ENCODE assay signal across 1 cellular context in the genomic region with DNA sequence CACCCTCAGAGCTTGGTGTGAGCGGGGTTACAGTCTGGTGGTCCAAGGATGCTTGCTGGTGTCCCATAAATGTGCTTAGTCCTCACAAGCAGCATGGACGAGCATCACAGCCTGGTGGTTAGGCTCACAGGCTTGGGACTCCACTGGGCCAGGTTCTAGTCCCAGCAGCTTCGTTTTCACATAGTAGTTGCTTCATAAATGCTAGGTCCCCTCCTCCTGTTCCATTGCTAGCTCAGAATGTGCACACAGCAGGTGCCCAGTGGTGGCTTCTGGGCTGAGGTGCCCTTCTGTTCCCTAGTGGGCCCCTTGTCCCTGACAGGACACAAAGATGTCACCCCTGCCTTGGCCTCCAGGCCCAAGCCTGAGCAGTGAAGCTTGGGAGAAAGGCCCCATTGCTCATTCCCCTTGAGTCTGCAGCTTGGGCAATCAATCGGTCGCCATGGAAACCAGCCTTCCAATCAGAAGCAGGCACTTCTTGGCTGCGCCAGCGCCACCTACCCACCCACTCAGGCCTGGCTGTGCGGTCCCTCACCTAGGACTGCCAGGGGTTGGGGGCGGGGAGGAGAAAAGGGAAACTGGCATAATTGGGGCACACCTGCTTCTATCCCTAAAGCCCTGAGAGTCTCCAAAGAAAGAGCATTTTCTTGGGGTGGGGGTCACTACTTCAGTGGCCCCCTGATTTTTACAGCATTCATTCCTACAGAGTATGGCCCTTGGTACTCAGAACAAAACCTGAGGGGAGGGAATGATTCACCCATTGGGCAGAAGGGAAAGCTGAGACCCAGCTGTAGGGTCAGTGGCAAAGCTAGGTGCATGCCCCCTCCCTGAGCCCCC.
TF ChIP-seq lines count a peak whose summit lies in the region.

No MANE protein-coding gene starts in this region.

TF ChIP-seq in GM23338, 12 proteins besides CTCF, POLR2A, EP300 and RAD21:
- TF ChIP-seq, protein P1, sequence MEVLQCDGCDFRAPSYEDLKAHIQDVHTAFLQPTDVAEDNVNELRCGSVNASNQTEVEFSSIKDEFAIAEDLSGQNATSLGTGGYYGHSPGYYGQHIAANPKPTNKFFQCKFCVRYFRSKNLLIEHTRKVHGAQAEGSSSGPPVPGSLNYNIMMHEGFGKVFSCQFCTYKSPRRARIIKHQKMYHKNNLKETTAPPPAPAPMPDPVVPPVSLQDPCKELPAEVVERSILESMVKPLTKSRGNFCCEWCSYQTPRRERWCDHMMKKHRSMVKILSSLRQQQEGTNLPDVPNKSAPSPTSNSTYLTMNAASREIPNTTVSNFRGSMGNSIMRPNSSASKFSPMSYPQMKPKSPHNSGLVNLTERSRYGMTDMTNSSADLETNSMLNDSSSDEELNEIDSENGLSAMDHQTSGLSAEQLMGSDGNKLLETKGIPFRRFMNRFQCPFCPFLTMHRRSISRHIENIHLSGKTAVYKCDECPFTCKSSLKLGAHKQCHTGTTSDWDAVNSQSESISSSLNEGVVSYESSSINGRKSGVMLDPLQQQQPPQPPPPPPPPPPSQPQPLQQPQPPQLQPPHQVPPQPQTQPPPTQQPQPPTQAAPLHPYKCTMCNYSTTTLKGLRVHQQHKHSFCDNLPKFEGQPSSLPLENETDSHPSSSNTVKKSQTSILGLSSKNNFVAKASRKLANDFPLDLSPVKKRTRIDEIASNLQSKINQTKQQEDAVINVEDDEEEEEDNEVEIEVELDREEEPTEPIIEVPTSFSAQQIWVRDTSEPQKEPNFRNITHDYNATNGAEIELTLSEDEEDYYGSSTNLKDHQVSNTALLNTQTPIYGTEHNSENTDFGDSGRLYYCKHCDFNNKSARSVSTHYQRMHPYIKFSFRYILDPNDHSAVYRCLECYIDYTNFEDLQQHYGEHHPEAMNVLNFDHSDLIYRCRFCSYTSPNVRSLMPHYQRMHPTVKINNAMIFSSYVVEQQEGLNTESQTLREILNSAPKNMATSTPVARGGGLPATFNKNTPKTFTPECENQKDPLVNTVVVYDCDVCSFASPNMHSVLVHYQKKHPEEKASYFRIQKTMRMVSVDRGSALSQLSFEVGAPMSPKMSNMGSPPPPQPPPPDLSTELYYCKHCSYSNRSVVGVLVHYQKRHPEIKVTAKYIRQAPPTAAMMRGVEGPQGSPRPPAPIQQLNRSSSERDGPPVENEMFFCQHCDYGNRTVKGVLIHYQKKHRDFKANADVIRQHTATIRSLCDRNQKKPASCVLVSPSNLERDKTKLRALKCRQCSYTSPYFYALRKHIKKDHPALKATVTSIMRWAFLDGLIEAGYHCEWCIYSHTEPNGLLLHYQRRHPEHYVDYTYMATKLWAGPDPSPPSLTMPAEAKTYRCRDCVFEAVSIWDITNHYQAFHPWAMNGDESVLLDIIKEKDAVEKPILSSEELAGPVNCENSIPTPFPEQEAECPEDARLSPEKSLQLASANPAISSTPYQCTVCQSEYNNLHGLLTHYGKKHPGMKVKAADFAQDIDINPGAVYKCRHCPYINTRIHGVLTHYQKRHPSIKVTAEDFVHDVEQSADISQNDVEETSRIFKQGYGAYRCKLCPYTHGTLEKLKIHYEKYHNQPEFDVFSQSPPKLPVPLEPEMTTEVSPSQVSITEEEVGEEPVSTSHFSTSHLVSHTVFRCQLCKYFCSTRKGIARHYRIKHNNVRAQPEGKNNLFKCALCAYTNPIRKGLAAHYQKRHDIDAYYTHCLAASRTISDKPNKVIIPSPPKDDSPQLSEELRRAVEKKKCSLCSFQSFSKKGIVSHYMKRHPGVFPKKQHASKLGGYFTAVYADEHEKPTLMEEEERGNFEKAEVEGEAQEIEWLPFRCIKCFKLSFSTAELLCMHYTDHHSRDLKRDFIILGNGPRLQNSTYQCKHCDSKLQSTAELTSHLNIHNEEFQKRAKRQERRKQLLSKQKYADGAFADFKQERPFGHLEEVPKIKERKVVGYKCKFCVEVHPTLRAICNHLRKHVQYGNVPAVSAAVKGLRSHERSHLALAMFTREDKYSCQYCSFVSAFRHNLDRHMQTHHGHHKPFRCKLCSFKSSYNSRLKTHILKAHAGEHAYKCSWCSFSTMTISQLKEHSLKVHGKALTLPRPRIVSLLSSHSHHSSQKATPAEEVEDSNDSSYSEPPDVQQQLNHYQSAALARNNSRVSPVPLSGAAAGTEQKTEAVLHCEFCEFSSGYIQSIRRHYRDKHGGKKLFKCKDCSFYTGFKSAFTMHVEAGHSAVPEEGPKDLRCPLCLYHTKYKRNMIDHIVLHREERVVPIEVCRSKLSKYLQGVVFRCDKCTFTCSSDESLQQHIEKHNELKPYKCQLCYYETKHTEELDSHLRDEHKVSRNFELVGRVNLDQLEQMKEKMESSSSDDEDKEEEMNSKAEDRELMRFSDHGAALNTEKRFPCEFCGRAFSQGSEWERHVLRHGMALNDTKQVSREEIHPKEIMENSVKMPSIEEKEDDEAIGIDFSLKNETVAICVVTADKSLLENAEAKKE (CRISPR knock-in tag; IDR thresholded peaks at IDR 0.05), result no peak
- TF ChIP-seq, protein P2, sequence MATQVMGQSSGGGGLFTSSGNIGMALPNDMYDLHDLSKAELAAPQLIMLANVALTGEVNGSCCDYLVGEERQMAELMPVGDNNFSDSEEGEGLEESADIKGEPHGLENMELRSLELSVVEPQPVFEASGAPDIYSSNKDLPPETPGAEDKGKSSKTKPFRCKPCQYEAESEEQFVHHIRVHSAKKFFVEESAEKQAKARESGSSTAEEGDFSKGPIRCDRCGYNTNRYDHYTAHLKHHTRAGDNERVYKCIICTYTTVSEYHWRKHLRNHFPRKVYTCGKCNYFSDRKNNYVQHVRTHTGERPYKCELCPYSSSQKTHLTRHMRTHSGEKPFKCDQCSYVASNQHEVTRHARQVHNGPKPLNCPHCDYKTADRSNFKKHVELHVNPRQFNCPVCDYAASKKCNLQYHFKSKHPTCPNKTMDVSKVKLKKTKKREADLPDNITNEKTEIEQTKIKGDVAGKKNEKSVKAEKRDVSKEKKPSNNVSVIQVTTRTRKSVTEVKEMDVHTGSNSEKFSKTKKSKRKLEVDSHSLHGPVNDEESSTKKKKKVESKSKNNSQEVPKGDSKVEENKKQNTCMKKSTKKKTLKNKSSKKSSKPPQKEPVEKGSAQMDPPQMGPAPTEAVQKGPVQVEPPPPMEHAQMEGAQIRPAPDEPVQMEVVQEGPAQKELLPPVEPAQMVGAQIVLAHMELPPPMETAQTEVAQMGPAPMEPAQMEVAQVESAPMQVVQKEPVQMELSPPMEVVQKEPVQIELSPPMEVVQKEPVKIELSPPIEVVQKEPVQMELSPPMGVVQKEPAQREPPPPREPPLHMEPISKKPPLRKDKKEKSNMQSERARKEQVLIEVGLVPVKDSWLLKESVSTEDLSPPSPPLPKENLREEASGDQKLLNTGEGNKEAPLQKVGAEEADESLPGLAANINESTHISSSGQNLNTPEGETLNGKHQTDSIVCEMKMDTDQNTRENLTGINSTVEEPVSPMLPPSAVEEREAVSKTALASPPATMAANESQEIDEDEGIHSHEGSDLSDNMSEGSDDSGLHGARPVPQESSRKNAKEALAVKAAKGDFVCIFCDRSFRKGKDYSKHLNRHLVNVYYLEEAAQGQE (IDR thresholded peaks at IDR 0.05; ENCODE audit: unreplicated experiment), result no peak
- no peak for TF ChIP-seq ZNF331 (CRISPR knock-in tag; IDR thresholded peaks at IDR 0.05; ENCODE audit: low read depth)
- no peak for TF ChIP-seq POLR2AphosphoS5 (IDR thresholded peaks at IDR 0.05; ENCODE audit: low read depth)
- TF ChIP-seq CREB1 (CRISPR knock-in tag; IDR thresholded peaks at IDR 0.05; ENCODE audit: low read depth), result no peak
- no peak for TF ChIP-seq EZH2 (IDR thresholded peaks at IDR 0.05; ENCODE audit: low read depth, unreplicated experiment)
- TF ChIP-seq STAT1 (IDR thresholded peaks at IDR 0.05; ENCODE audit: unreplicated experiment), result no peak
- TF ChIP-seq EZH2phosphoT487 (IDR thresholded peaks at IDR 0.05; ENCODE audit: unreplicated experiment), result no peak
- no peak for TF ChIP-seq NANOG (IDR thresholded peaks at IDR 0.05; ENCODE audit: borderline replicate concordance)
- TF ChIP-seq JUNB (IDR thresholded peaks at IDR 0.05; ENCODE audit: unreplicated experiment), result no peak
- no peak for TF ChIP-seq ZNF114 (CRISPR knock-in tag; IDR thresholded peaks at IDR 0.05)
- TF ChIP-seq, protein P3, sequence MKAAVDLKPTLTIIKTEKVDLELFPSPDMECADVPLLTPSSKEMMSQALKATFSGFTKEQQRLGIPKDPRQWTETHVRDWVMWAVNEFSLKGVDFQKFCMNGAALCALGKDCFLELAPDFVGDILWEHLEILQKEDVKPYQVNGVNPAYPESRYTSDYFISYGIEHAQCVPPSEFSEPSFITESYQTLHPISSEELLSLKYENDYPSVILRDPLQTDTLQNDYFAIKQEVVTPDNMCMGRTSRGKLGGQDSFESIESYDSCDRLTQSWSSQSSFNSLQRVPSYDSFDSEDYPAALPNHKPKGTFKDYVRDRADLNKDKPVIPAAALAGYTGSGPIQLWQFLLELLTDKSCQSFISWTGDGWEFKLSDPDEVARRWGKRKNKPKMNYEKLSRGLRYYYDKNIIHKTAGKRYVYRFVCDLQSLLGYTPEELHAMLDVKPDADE (IDR thresholded peaks at IDR 0.05), result no peak
